1 cellular context compared by ENCODE assay signal in genomic region chr2:127620867-127621266, GRCh38.
TF ChIP-seq lines count a peak whose summit lies in the region.

No MANE protein-coding gene starts in this region.

TF ChIP-seq in SK-N-SH treated with all-trans-retinoic acid at 6 μM for 48 hours, 23 proteins besides CTCF, POLR2A, EP300 and RAD21 (continued from another document):
- no peak for TF ChIP-seq TSHZ2 (CRISPR knock-in tag; IDR thresholded peaks at IDR 0.05)
